1 cellular context compared by ENCODE assay signal in genomic region chr17:41648411-41649195, GRCh38.
TF ChIP-seq lines count a peak whose summit lies in the region.

No MANE protein-coding gene starts in this region.

TF ChIP-seq in K562, 482 proteins besides CTCF, POLR2A, EP300 and RAD21 (continued from another document):
- TF ChIP-seq GTF2B (IDR thresholded peaks at IDR 0.05; ENCODE audit: extremely low read depth, insufficient read length) (no peak), ZNF354B (CRISPR knock-in tag; IDR thresholded peaks at IDR 0.05) (no peak), XRCC3 (IDR thresholded peaks at IDR 0.05) (no peak), FOXM1 (IDR thresholded peaks at IDR 0.05; ENCODE audit: low read depth) (no peak), FOXM1 (CRISPR knock-in tag; IDR thresholded peaks at IDR 0.05; ENCODE audit: low read depth) (no peak), NEUROD1 (IDR thresholded peaks at IDR 0.05; ENCODE audit: borderline replicate concordance, low read depth, low read length, partially characterized antibody) (no peak), HES1 (IDR thresholded peaks at IDR 0.05; ENCODE audit: low read depth) (no peak), ZNF133 (CRISPR knock-in tag; IDR thresholded peaks at IDR 0.05) (no peak), RHOXF2B (CRISPR knock-in tag; conservative IDR thresholded peaks at IDR 0.05) (no peak), GABPA (tag; conservative IDR thresholded peaks at IDR 0.05; ENCODE audit: low read depth) (no peak), ZNF124 (CRISPR knock-in tag; IDR thresholded peaks at IDR 0.05) (no peak), C11orf30 (IDR thresholded peaks at IDR 0.05; ENCODE audit: low read depth) (no peak), SIN3B (IDR thresholded peaks at IDR 0.05; ENCODE audit: low read depth) (0 out of 2 replicates have a peak, but pooled peaks have one; percentile 18), ZBTB7A (IDR thresholded peaks at IDR 0.05; ENCODE audit: borderline replicate concordance, control insufficient read depth, low read depth, low read length) (0 out of 2 replicates have a peak, but pooled peaks have one; percentile 19)
